ENCODE assay signal across 22 cellular contexts in genomic region chr4:182177166-182177565, GRCh38.
A peak's percentile ranks its signal among the peaks of the same experiment; 100 is the strongest.
DNase-seq lines count a peak whose midpoint lies in the region; ATAC-seq, FAIRE-seq and TF ChIP-seq lines count a peak whose summit lies in the region.
"Had no signal": no experiment of that assay in that cellular context is flagged by ENCODE, and none has a peak within 500 bp of the region (broad histone marks: within the 10 kb centered on the region; RNA-seq: fewer than 3 reads in every experiment).

No MANE protein-coding gene starts in this region.

- no peaks in the 10 kb centered on the region for H3K36me3 ChIP-seq in GM23338 (ENCODE audit: insufficient read depth)
- H3K36me3 ChIP-seq: SJSA1 had no signal

- TF ChIP-seq CTCF in A549 (IDR thresholded peaks at IDR 0.05) (no peak), GM23338 (conservative IDR thresholded peaks at IDR 0.05; ENCODE audit: low read depth in 2 of 2) (no peak)

- TF ChIP-seq POLR2A in A549 (IDR thresholded peaks at IDR 0.05; ENCODE audit: low read length): no peak

- 0 out of 2 replicates have a peak overlapping the region, but pooled peaks have one; percentile 20 for H3K27ac Mint-ChIP-seq in GM23338
- H3K27ac Mint-ChIP-seq in activated CD4-positive, alpha-beta T cell treated with anti-CD3 and anti-CD28 coated beads, Interleukin-2, amount 10 ng/mL, durations not matched to agents 7 days and 5 days: no peak overlapping the region
- H3K27ac Mint-ChIP-seq: CD8-positive, alpha-beta memory T cell had no signal

- H3F3A ChIP-seq in GM23338 (replicated peaks; ENCODE audit: low read depth): no peaks in the 10 kb centered on the region

- peak overlapping the region; percentile 80; the same call in 1 of the 3 replicates for H3K4me2 ChIP-seq in A549
- H3K4me2 ChIP-seq in GM23338: no peak overlapping the region
- H3K4me2 ChIP-seq: PC-9 had no signal

- no peaks in the 10 kb centered on the region for H3K27me3 Mint-ChIP-seq in GM23338 (ENCODE audit: insufficient read depth, low read depth, poor library complexity)
- H3K27me3 Mint-ChIP-seq in activated CD4-positive, alpha-beta T cell treated with anti-CD3 and anti-CD28 coated beads, Interleukin-2, amount 10 ng/mL, durations not matched to agents 7 days and 5 days: no peaks in the 10 kb centered on the region
- H3K27me3 Mint-ChIP-seq: CD8-positive, alpha-beta memory T cell had no signal

- no peak for TF ChIP-seq EP300 in A549 (IDR thresholded peaks at IDR 0.05)

- CTCF ChIA-PET in A549 (lab: Yijun Ruan, JAX): interaction anchor here (1.0 kb wide), 1 partner anchor 13 kb away, joined by 5 read pairs; no protein-coding TSS in a partner anchor
- CTCF ChIA-PET in activated CD4-positive, alpha-beta T cell treated with anti-CD3 and anti-CD28 coated beads, Interleukin-2, amount 10 ng/mL, durations not matched to agents 7 days and 5 days (lab: Charles Lee): no interaction called here

- H3K4me1 ChIP-seq in A549: peaks cover 49% of the 10 kb centered on the region
- peaks cover 28% of the 10 kb centered on the region; the same call in 1 of the 2 replicates for H3K4me1 ChIP-seq in GM23338 (ENCODE audit: insufficient read depth)

- FAIRE-seq in A549 (lab: Jason Lieb, UNC) (no peak), RCC 7860 (lab: Jason Lieb, UNC) (no peak)
- FAIRE-seq: A204.1, G401.6, K562 had no signal

- H4K20me1 ChIP-seq in GM23338 (replicated peaks; ENCODE audit: insufficient read depth): no peaks in the 10 kb centered on the region

- no peaks in the 10 kb centered on the region for H3K27me3 ChIP-seq in GM23338 (ENCODE audit: insufficient read depth)
- H3K27me3 ChIP-seq: SJSA1 had no signal

- H3K9me2 ChIP-seq in GM23338 (ENCODE audit: insufficient read depth): no peaks in the 10 kb centered on the region

- H3K4me1 Mint-ChIP-seq in GM23338: peaks cover 36% of the 10 kb centered on the region
- no peaks in the 10 kb centered on the region for H3K4me1 Mint-ChIP-seq in activated CD4-positive, alpha-beta T cell treated with anti-CD3 and anti-CD28 coated beads, Interleukin-2, amount 10 ng/mL, durations not matched to agents 7 days and 5 days
- H3K4me1 Mint-ChIP-seq: CD8-positive, alpha-beta memory T cell had no signal

- no peaks in the 10 kb centered on the region for H3K36me3 Mint-ChIP-seq in GM23338 (ENCODE audit: low read depth)
- no peaks in the 10 kb centered on the region for H3K36me3 Mint-ChIP-seq in activated CD4-positive, alpha-beta T cell treated with anti-CD3 and anti-CD28 coated beads, Interleukin-2, amount 10 ng/mL, durations not matched to agents 7 days and 5 days (ENCODE audit: low read depth)
- H3K36me3 Mint-ChIP-seq: CD8-positive, alpha-beta memory T cell had no signal

- DNase-seq in A549 (ENCODE audit: low read depth in 1 of 2, low spot score in 1 of 2) (no peak), GM23338 (ENCODE audit: low spot score) (no peak), RCC 7860 (ENCODE audit: low spot score) (peak; percentile 9), glomerular visceral epithelial cell (ENCODE audit: extremely low spot score) (peak; percentile 37), caudate nucleus (lab: John Stamatoyannopoulos, UW) (no peak), COLO829 (ENCODE audit: low spot score) (no peak), DMS153 (lab: John Stamatoyannopoulos, UW) (no peak)
- DNase-seq in activated CD4-positive, alpha-beta T cell treated with anti-CD3 and anti-CD28 coated beads, Interleukin-2, amount 10 ng/mL, durations not matched to agents 7 days and 5 days: no peak
- DNase-seq: C1 segment of cervical spinal cord; CD8-positive, alpha-beta memory T cell; DMS79 treated with DMSO at 0.1 percent for 48 hours; H7; NCI-H1417; NCI-H187; NCI-H2107; NCI-H2227 treated with DMSO at 0.1 percent for 48 hours; NCI-H510A treated with DMSO at 0.1 percent for 48 hours; PC-9 had no signal

- TF ChIP-seq RAD21 in A549 (conservative IDR thresholded peaks at IDR 0.05 in 1 of 2, IDR thresholded peaks at IDR 0.05 in 1 of 2): no peak

- ATAC-seq in A549 (no peak), GM23338 (peak; percentile 44; the same call in 2 of the 3 replicates)
- ATAC-seq: K562 had no signal

- H3K9me3 Mint-ChIP-seq in GM23338: no peaks in the 10 kb centered on the region
- no peaks in the 10 kb centered on the region for H3K9me3 Mint-ChIP-seq in activated CD4-positive, alpha-beta T cell treated with anti-CD3 and anti-CD28 coated beads, Interleukin-2, amount 10 ng/mL, durations not matched to agents 7 days and 5 days

- no peaks in the 10 kb centered on the region; the same call in 1 of the 2 replicates for H3K79me2 ChIP-seq in GM23338 (replicated peaks; ENCODE audit: insufficient read depth)

- POLR2A ChIA-PET in A549 (lab: Yijun Ruan, JAX): no interaction called here
- POLR2A ChIA-PET in activated CD4-positive, alpha-beta T cell treated with anti-CD3 and anti-CD28 coated beads, Interleukin-2, amount 10 ng/mL, durations not matched to agents 7 days and 5 days (lab: Charles Lee): no interaction called here

- no peaks in the 10 kb centered on the region for H3K9me3 ChIP-seq in A549
- H3K9me3 ChIP-seq: SJSA1 had no signal

- WGBS in A549 (ENCODE audit: missing lambda C conversion rate): 80% methylated on average over 6 of the region's 6 CpGs

- no peak overlapping the region for H2AFZ ChIP-seq in GM23338
- H2AFZ ChIP-seq: PC-9 had no signal

- H3K4me3 ChIP-seq in A549: no peak overlapping the region
- no peak overlapping the region for H3K4me3 ChIP-seq in GM23338
- H3K4me3 ChIP-seq: K562, PC-9, SJSA1 had no signal

- no peak overlapping the region; the same call in 2 of the 3 replicates for H3K4me3 Mint-ChIP-seq in GM23338
- no peak overlapping the region for H3K4me3 Mint-ChIP-seq in activated CD4-positive, alpha-beta T cell treated with anti-CD3 and anti-CD28 coated beads, Interleukin-2, amount 10 ng/mL, durations not matched to agents 7 days and 5 days
- H3K4me3 Mint-ChIP-seq: CD8-positive, alpha-beta memory T cell had no signal

- peak overlapping the region; percentile 46 to 64; a peak in 5 of 6 replicates for H3K27ac ChIP-seq in A549
- no peak overlapping the region for H3K27ac ChIP-seq in GM23338 (ENCODE audit: low read depth)
- H3K27ac ChIP-seq in caudate nucleus (ENCODE audit: low read depth, low read length): no peak overlapping the region
- H3K27ac ChIP-seq: PC-9, SJSA1 had no signal

TF ChIP-seq in A549, 52 proteins besides CTCF, POLR2A, EP300 and RAD21 (continues in another document):
- no peak for TF ChIP-seq CHD4 (IDR thresholded peaks at IDR 0.05; ENCODE audit: borderline replicate concordance)
- no peak for TF ChIP-seq MAX (IDR thresholded peaks at IDR 0.05)
- TF ChIP-seq HMGXB4 (CRISPR knock-in tag; IDR thresholded peaks at IDR 0.05; ENCODE audit: borderline replicate concordance): no peak
- no peak for TF ChIP-seq MAFK (IDR thresholded peaks at IDR 0.05; ENCODE audit: partially characterized antibody)
- TF ChIP-seq HES2 (IDR thresholded peaks at IDR 0.05): no peak
- TF ChIP-seq HEYL (CRISPR knock-in tag; IDR thresholded peaks at IDR 0.05): no peak

TF ChIP-seq in GM23338, 12 proteins besides CTCF, POLR2A, EP300 and RAD21:
- no peak for TF ChIP-seq ZNF331 (CRISPR knock-in tag; IDR thresholded peaks at IDR 0.05; ENCODE audit: low read depth)
TF ChIP-seq in GM23338: peak in this region for 0.

Comparison
In these comparisons a context has a peak if more than half of its experiments do, and no peak if none do; other contexts are left out.
1. DNase-seq: peak in RCC 7860 (single experiment) and glomerular visceral epithelial cell (single experiment); none in A549 (0 of 2), GM23338 (single experiment), activated CD4-positive, alpha-beta T cell treated with anti-CD3 and anti-CD28 coated beads, Interleukin-2, amount 10 ng/mL, durations not matched to agents 7 days and 5 days (single experiment), caudate nucleus (0 of 61), COLO829 (single experiment) and DMS153 (single experiment).
2. H3K27ac ChIP-seq: peak in A549 (2 of 2); none in GM23338 (single experiment) and caudate nucleus (single experiment).